Comparison of ENCODE assay signal across 1 cellular context in the genomic region with DNA sequence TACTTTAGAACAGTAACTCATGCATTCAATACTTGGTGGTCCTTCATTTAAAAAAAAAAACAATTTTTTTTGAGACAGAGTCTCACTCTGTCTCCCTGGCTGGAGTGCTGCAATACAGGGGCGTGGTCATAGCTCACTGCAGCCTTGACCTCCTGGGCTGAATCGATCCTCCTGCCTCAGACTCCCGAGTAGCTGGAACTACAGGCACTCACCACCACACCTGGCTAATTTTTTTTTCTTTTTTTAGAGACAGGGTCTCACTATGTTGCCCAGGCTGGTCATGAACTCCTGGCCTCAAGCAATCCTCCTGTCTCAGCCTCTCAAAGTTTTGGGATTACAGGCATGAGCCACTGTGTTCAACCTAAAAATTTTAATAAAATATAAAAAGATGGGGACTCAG. TPM values are rescaled to one million over a fixed set of nuclear protein-coding genes. Genes with fewer than 3 reads are reported as not detected.
"Had no signal": no experiment of that assay in that cellular context is flagged by ENCODE, and none has a peak within 500 bp of the region (broad histone marks: within the 10 kb centered on the region; RNA-seq: fewer than 3 reads in every experiment).

No MANE protein-coding gene starts in this region.

RNA-seq across cellular contexts. Expression of a gene that starts 14.1 kb away (rescaled TPM):
- total RNA-seq: thoracic aorta had no signal
